ENCODE assay signal across 25 cellular contexts in genomic region chr4:81826336-81826735, GRCh38.
"Had no signal": no experiment of that assay in that cellular context is flagged by ENCODE, and none has a peak within 500 bp of the region (broad histone marks: within the 10 kb centered on the region; RNA-seq: fewer than 3 reads in every experiment).

No MANE protein-coding gene starts in this region.

- H3K27me3 Mint-ChIP-seq: progenitor cell of endocrine pancreas had no signal

- H2AFZ ChIP-seq: neural progenitor cell, parathyroid adenoma had no signal

- H3K27ac Mint-ChIP-seq: naive thymus-derived CD4-positive, alpha-beta T cell; nephron; neural progenitor cell; progenitor cell of endocrine pancreas had no signal

- H3K9me3 Mint-ChIP-seq: nephron had no signal

- H3K4me1 ChIP-seq: esophagus squamous epithelium, left lung, parathyroid adenoma, right atrium auricular region, suprapubic skin, transverse colon had no signal

- ATAC-seq: left cardiac atrium; left lung; naive thymus-derived CD4-positive, alpha-beta T cell; sciatic nerve; stimulated activated naive CD8-positive, alpha-beta T cell treated with anti-CD3 and anti-CD28 coated beads, Interleukin-15, amount 100 ng/mL, for 72 hours had no signal

- H3K79me2 ChIP-seq: parathyroid adenoma had no signal

- H3K27me3 ChIP-seq: esophagus squamous epithelium, left lung, neural progenitor cell, right atrium auricular region, suprapubic skin, transverse colon had no signal

- H3K4me3 ChIP-seq: coronary artery, esophagus squamous epithelium, left lung, neural progenitor cell, right atrium auricular region, smooth muscle cell, suprapubic skin, transverse colon had no signal

- H3K4me3 Mint-ChIP-seq: naive thymus-derived CD4-positive, alpha-beta T cell; nephron; neural progenitor cell; stimulated activated naive CD8-positive, alpha-beta T cell treated with anti-CD3 and anti-CD28 coated beads, Interleukin-15, amount 100 ng/mL, for 72 hours had no signal

- H3K4me1 Mint-ChIP-seq: nephron, neural progenitor cell had no signal

- H3K36me3 ChIP-seq: esophagus squamous epithelium, left lung, neural progenitor cell, right atrium auricular region, suprapubic skin, transverse colon had no signal

- H3K9ac ChIP-seq: neural progenitor cell, parathyroid adenoma had no signal

- H3K9me3 ChIP-seq: esophagus squamous epithelium, left lung, right atrium auricular region, suprapubic skin, transverse colon had no signal

- H3K27ac ChIP-seq: coronary artery, esophagus squamous epithelium, left lung, neural progenitor cell, parathyroid adenoma, right atrium auricular region, suprapubic skin, transverse colon had no signal

- H3K4me2 ChIP-seq: neural progenitor cell, smooth muscle cell had no signal

- H3K36me3 Mint-ChIP-seq: neural progenitor cell had no signal

- DNase-seq: dermis blood vessel endothelial cell; effector memory CD4-positive, alpha-beta T cell; esophagus squamous epithelium; kidney; left cardiac atrium; left lung; mesendoderm; midbrain; naive thymus-derived CD4-positive, alpha-beta T cell; stimulated activated CD4-positive, alpha-beta T cell treated with anti-CD3 and anti-CD28 coated beads, Interleukin-12 subunit alpha, Interleukin-12 subunit beta, amount 100 ng/mL, for 4 hours; stimulated activated CD4-positive, alpha-beta T cell treated with anti-CD3 and anti-CD28 coated beads, Interleukin-1b, Interleukin-23, amount 100 ng/mL, for 48 hours; stimulated activated CD4-positive, alpha-beta T cell treated with anti-CD3 and anti-CD28 coated beads, Interleukin-4, amount 100 ng/mL, for 1 hour; stimulated activated CD8-positive, alpha-beta memory T cell treated with anti-CD3 and anti-CD28 coated beads, Interleukin-4, amount 100 ng/mL, for 48 hours; stimulated activated naive CD4-positive, alpha-beta T cell; stimulated activated naive CD8-positive, alpha-beta T cell treated with anti-CD3 and anti-CD28 coated beads, Interleukin-15, amount 100 ng/mL, for 72 hours; transverse colon had no signal
